ENCODE assay signal across 16 cellular contexts in the genomic region with DNA sequence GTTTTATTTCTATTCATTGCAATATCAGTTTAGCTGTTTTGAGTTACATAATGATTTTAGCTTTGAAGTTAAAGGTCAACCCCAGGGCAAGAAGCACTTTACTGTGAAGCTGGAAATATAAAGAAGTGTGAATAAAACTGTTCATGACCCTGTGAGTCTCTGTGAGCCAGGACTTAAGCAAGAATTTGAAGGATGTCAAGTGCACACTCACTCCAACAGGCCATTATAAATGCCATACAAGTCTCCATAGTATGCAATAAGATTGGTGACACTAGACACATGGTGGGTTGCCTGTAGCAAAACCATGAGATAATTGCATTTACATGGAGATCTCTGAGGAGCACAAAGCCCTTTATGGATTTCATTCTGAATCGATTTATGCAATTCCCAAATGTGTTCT.
"Had no signal": no experiment of that assay in that cellular context is flagged by ENCODE, and none has a peak within 500 bp of the region (broad histone marks: within the 10 kb centered on the region; RNA-seq: fewer than 3 reads in every experiment).

No MANE protein-coding gene starts in this region.

- DNase-seq: activated CD4-positive, CD25-positive, alpha-beta regulatory T cell treated with anti-CD3 and anti-CD28 coated beads, Interleukin-2, amount 50 U/mL, for 72 hours; activated gamma-delta T cell; activated T-cell treated with anti-CD3 and anti-CD28 coated beads, Interleukin-2, amount 50 U/mL, for 4 hours; amygdala; KG1; NCI-H1092; NCI-H1417; NCI-H2029; NCI-H2107; NCI-H524; PC-3; SHP77 treated with DMSO at 0.1 percent for 48 hours; T-helper 17 cell; T-helper 9 cell had no signal

- ATAC-seq: activated CD8-positive, alpha-beta T cell treated with anti-CD3 and anti-CD28 coated beads, Interleukin-2, amount 10 ng/mL, durations not matched to agents 7 days and 5 days; PC-3; WTC11 had no signal
